Comparison of ENCODE assay signal across 8 cellular contexts in the genomic region with DNA sequence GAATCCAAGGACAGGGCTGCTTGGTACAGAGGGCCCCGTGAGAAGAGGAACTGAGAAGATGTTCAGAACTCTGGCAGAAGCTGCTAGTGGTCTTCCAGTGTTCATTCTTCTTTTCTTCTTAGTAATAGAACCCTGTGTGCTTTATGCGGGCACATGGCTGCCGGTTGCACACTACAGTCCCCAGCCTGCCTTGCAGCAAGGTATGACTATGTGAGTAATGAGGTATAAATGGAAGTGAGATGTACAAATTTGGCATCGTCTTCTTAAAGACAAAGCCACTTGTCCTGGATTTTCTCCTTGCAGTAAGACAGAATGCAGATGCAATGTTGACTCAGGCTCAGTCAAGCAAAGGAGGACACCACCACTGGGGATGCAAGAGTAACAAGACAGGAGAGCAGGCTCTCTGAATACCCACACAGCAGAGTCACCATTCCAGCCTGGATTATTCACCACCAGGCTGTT. TPM values are rescaled to one million over a fixed set of nuclear protein-coding genes. Genes with fewer than 3 reads are reported as not detected.
DNase-seq lines count a peak whose midpoint lies in the region; ATAC-seq and TF ChIP-seq lines count a peak whose summit lies in the region.

No MANE protein-coding gene starts in this region.

- POLR2A ChIA-PET in A673 (lab: Charles Lee; ENCODE audit: low non-redundant PET): no interaction called here

- H3K27ac ChIP-seq in coronary artery: no peak overlapping the region
- H3K27ac ChIP-seq in A673 (ENCODE audit: low read depth, low read length, poor library complexity, severe bottlenecking): no peak overlapping the region

- no peaks in the 10 kb centered on the region for H3K4me1 ChIP-seq in A673 (ENCODE audit: insufficient read depth, low read length, poor library complexity, severe bottlenecking)

- BruUV-seq in A673 (replicated peaks; lab: Mats Ljungman, UMichigan): no TSS peak

- TF ChIP-seq CTCF in GM10266 (IDR thresholded peaks at IDR 0.05; ENCODE audit: control insufficient read depth, insufficient read depth, low read depth, missing control alignments): no peak
- TF ChIP-seq CTCF in epithelial cell of esophagus (IDR thresholded peaks at IDR 0.05; ENCODE audit: insufficient read depth, low read depth, low read length, missing control alignments): no peak
- TF ChIP-seq CTCF in coronary artery (IDR thresholded peaks at IDR 0.05): no peak
- no peak for TF ChIP-seq CTCF in A673 (conservative IDR thresholded peaks at IDR 0.05; ENCODE audit: low read depth, low read length)

- peak; percentile 72 for ATAC-seq in GM21423 (IDR thresholded peaks at IDR 0.05; ENCODE audit: unreplicated experiment)
- ATAC-seq in HG03280 (IDR thresholded peaks at IDR 0.05; ENCODE audit: unreplicated experiment): peak; percentile 77

- DNase-seq in GM10266 (ENCODE audit: extremely low spot score) (peak; percentile 42), epithelial cell of esophagus (ENCODE audit: low read depth) (peak; percentile 59), NOMO-1 (lab: John Stamatoyannopoulos, UW; ENCODE audit: unreplicated experiment in 2 of 2) (no peak), coronary artery (ENCODE audit: low spot score) (no peak), A673 (ENCODE audit: low spot score) (no peak)
- no peak for DNase-seq in stimulated activated CD4-positive, alpha-beta T cell treated with anti-CD3 and anti-CD28 coated beads, Interleukin-4, amount 100 ng/mL, for 4 hours

- H3K9me3 ChIP-seq in A673 (ENCODE audit: low read depth, low read length, poor library complexity, severe bottlenecking): no peaks in the 10 kb centered on the region

- H3K36me3 ChIP-seq in A673 (ENCODE audit: insufficient read depth, low read length, poor library complexity, severe bottlenecking): no peaks in the 10 kb centered on the region

- CTCF ChIA-PET in A673 (lab: Charles Lee): no interaction called here

- H3K4me3 ChIP-seq in epithelial cell of esophagus (ENCODE audit: low read length) (no peak overlapping the region), coronary artery (no peak overlapping the region), A673 (ENCODE audit: low read depth, low read length, poor library complexity, severe bottlenecking) (no peak overlapping the region)

- intact Hi-C loops in A673 (cut with micrococcal nuclease; ENCODE audit: unreplicated experiment): no loop called here

- H3K27me3 ChIP-seq in A673 (replicated peaks; ENCODE audit: insufficient read depth, low read depth, low read length, poor library complexity): no peaks in the 10 kb centered on the region

RNA-seq across cellular contexts. Expression of gene ATP1B1, which starts 15.0 kb away (rescaled TPM):
- 20.2 and 23.7 TPM in 2 replicates for total RNA-seq in A673 (2021)

Comparison
In these comparisons a context has a peak if more than half of its experiments do, and no peak if none do; other contexts are left out.
1. DNase-seq: peak in GM10266 (single experiment) and epithelial cell of esophagus (single experiment); none in stimulated activated CD4-positive, alpha-beta T cell treated with anti-CD3 and anti-CD28 coated beads, Interleukin-4, amount 100 ng/mL, for 4 hours (0 of 2), NOMO-1 (0 of 2), coronary artery (single experiment) and A673 (single experiment).